Comparison of ENCODE assay signal across 9 cellular contexts in genomic region chr4:40194602-40195161, GRCh38. TPM values are rescaled to one million over a fixed set of nuclear protein-coding genes. Genes with fewer than 3 reads are reported as not detected.
DNase-seq lines count a peak whose midpoint lies in the region; ATAC-seq and TF ChIP-seq lines count a peak whose summit lies in the region.
"Had no signal": no experiment of that assay in that cellular context is flagged by ENCODE, and none has a peak within 500 bp of the region (broad histone marks: within the 10 kb centered on the region; RNA-seq: fewer than 3 reads in every experiment).

No MANE protein-coding gene starts in this region.

- H3K4me1 ChIP-seq in DOHH2 (ENCODE audit: control insufficient read depth, low read length) (peaks cover 60% of the 10 kb centered on the region), Karpas-422 (ENCODE audit: low read length) (peaks cover 78% of the 10 kb centered on the region), prostate gland (replicated peaks) (peaks cover 10% of the 10 kb centered on the region)

- H3K9ac ChIP-seq in Karpas-422 (ENCODE audit: low read length) = peak overlapping the region; percentile 56

- no peaks in the 10 kb centered on the region for H3K36me3 Mint-ChIP-seq in nephron progenitor cell (ENCODE audit: low read depth)

- H3K27ac Mint-ChIP-seq in nephron progenitor cell = peak overlapping the region; percentile 86

- H4K20me1 ChIP-seq in DOHH2 (ENCODE audit: control insufficient read depth, insufficient read depth, low read depth, low read length) (peaks cover 5% of the 10 kb centered on the region; the same call in 1 of the 2 replicates), Karpas-422 (ENCODE audit: insufficient read depth, low read depth, low read length) (no peaks in the 10 kb centered on the region; the same call in 1 of the 2 replicates)

- H3K9me2 ChIP-seq in DOHH2 (replicated peaks; ENCODE audit: control insufficient read depth, low read length) (no peaks in the 10 kb centered on the region), Karpas-422 (replicated peaks; ENCODE audit: insufficient read depth, low read length) (no peaks in the 10 kb centered on the region)

- peak overlapping the region; percentile 58 for H2AFZ ChIP-seq in Karpas-422 (ENCODE audit: low read length)

- H3K9me3 ChIP-seq in DOHH2 (ENCODE audit: control insufficient read depth, insufficient read depth, low read length) = no peaks in the 10 kb centered on the region
- no peaks in the 10 kb centered on the region for H3K9me3 ChIP-seq in Karpas-422 (ENCODE audit: low read length)
- no peaks in the 10 kb centered on the region for H3K9me3 ChIP-seq in prostate gland

- H3K27ac ChIP-seq in DOHH2 (ENCODE audit: low read depth, low read length) = peak overlapping the region; percentile 100
- peak overlapping the region; percentile 62 for H3K27ac ChIP-seq in Karpas-422 (ENCODE audit: low read length)
- H3K27ac ChIP-seq in prostate gland = peak overlapping the region in 1 of 2 donors; percentile 85

- peaks cover 100% of the 10 kb centered on the region for H3K79me2 ChIP-seq in DOHH2 (ENCODE audit: control insufficient read depth, low read length)
- H3K79me2 ChIP-seq in Karpas-422 (ENCODE audit: low read length) = peaks cover 31% of the 10 kb centered on the region

- DNase-seq in Karpas-422 (peak; percentile 76), amniotic epithelial cell (ENCODE audit: low read depth) (peak; percentile 81), nephron progenitor cell (no peak), hippocampal formation (lab: John Stamatoyannopoulos, UW) (no peak), NCI-H526 (lab: John Stamatoyannopoulos, UW) (no peak), prostate gland (ENCODE audit: low spot score) (no peak)

- H3K27me3 ChIP-seq in DOHH2 (ENCODE audit: control insufficient read depth, low read length) = no peaks in the 10 kb centered on the region
- H3K27me3 ChIP-seq in Karpas-422 (ENCODE audit: low read length) = no peaks in the 10 kb centered on the region
- H3K27me3 ChIP-seq in prostate gland (replicated peaks; ENCODE audit: insufficient read depth) = no peaks in the 10 kb centered on the region

- no peak for TF ChIP-seq POLR2A in prostate gland (IDR thresholded peaks at IDR 0.05)

- H3F3A ChIP-seq in DOHH2 (ENCODE audit: control insufficient read depth, insufficient read depth) = peaks cover 81% of the 10 kb centered on the region

- no peak overlapping the region for H3K4me3 Mint-ChIP-seq in nephron progenitor cell

- no peaks in the 10 kb centered on the region for H3K9me3 Mint-ChIP-seq in nephron progenitor cell

- intact Hi-C loops in prostate gland (cut with DNase I) = no loop called here

- H3K36me3 ChIP-seq in DOHH2 (ENCODE audit: control insufficient read depth, low read length) = peaks cover 53% of the 10 kb centered on the region
- peaks cover 9% of the 10 kb centered on the region; the same call in 1 of the 2 replicates for H3K36me3 ChIP-seq in Karpas-422 (ENCODE audit: insufficient read depth, low read length)
- no peaks in the 10 kb centered on the region for H3K36me3 ChIP-seq in prostate gland

- peak overlapping the region; percentile 90 for H3K4me3 ChIP-seq in DOHH2 (ENCODE audit: low read length)
- peak overlapping the region; percentile 36; the same call in 1 of the 2 replicates for H3K4me3 ChIP-seq in Karpas-422 (ENCODE audit: low read length)
- H3K4me3 ChIP-seq in prostate gland = no peak overlapping the region

- ATAC-seq in HG03442 (IDR thresholded peaks at IDR 0.05; ENCODE audit: unreplicated experiment) = no peak
- ATAC-seq: sciatic nerve had no signal

- WGBS in prostate gland = 80% methylated on average over 14 of the region's 14 CpGs

- H3K27me3 Mint-ChIP-seq in nephron progenitor cell (ENCODE audit: low read depth, poor library complexity) = peaks cover 5% of the 10 kb centered on the region

- peaks cover 89% of the 10 kb centered on the region for H3K4me1 Mint-ChIP-seq in nephron progenitor cell

- TF ChIP-seq CTCF in DOHH2 (IDR thresholded peaks at IDR 0.05; ENCODE audit: low read depth, low read length, poor library complexity, severe bottlenecking) (no peak), nephron progenitor cell (IDR thresholded peaks at IDR 0.05) (no peak), prostate gland (IDR thresholded peaks at IDR 0.05) (no peak)

- H3K4me2 ChIP-seq in DOHH2 (ENCODE audit: low read length) (peak overlapping the region; percentile 99), Karpas-422 (ENCODE audit: low read depth, low read length, poor library complexity, severe bottlenecking) (peak overlapping the region; percentile 49)

RNA-seq across cellular contexts. Expression of gene RHOH, which starts 2.1 kb away (rescaled TPM):
- total RNA-seq in Karpas-422 (2014; rRNA removed; shearing (Covaris generic); ENCODE audit: low replicate concordance) = 39.5 and 68.4 TPM in 2 replicates
- total RNA-seq in prostate gland = 1 to 10 TPM; 1.3 to 1.9 TPM

Comparison
In these comparisons a context has a peak if more than half of its experiments do, and no peak if none do; other contexts are left out.
1. H3K4me3 ChIP-seq: peak in DOHH2 (single experiment) and Karpas-422 (single experiment); none in prostate gland (0 of 2).
2. DNase-seq: peak in Karpas-422 (single experiment) and amniotic epithelial cell (single experiment); none in nephron progenitor cell (single experiment), hippocampal formation (0 of 2), NCI-H526 (0 of 2) and prostate gland (single experiment).
3. RNA of gene RHOH, which starts 2.1 kb away (total RNA-seq): 39.5 to 68.4 TPM in Karpas-422; 1.3 to 1.9 TPM in prostate gland; every median in the first group is over 10 times any median in the second.